In the genomic region with DNA sequence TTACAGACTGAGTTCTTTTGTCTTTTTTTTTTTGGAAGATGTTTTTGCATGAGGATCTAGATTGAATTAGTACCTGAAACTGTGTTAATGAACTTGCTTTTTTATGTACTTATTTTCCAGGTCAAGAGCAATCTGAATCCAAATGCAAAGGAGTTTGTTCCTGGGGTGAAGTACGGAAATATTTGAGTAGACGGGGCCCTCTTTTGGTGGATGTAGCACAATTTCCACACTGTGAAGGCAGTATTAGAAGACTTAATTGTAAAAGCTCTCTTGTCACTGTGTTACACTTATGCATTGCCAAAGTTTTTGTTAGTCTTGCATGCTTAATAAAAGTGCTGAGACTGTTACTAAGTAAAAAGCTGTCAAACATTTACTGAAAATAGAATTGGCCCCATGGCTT, we compare ENCODE assay signal across 16 cellular contexts. TPM values are rescaled to one million over a fixed set of nuclear protein-coding genes. Genes with fewer than 3 reads are reported as not detected.
A peak's percentile ranks its signal among the peaks of the same experiment; 100 is the strongest.
DNase-seq lines count a peak whose midpoint lies in the region; ATAC-seq and TF ChIP-seq lines count a peak whose summit lies in the region.
"Had no signal": no experiment of that assay in that cellular context is flagged by ENCODE, and none has a peak within 500 bp of the region (broad histone marks: within the 10 kb centered on the region; RNA-seq: fewer than 3 reads in every experiment).

No MANE protein-coding gene starts in this region.

- peak; percentile 46 for DNase-seq in DMS 273 (lab: John Stamatoyannopoulos, UW; ENCODE audit: unreplicated experiment)
- no peak for DNase-seq in DMS 273 treated with DMSO at 0.1 percent for 48 hours (lab: John Stamatoyannopoulos, UW)
- DNase-seq in brain microvascular endothelial cell = no peak
- peak; percentile 11 for DNase-seq in pons (ENCODE audit: low spot score)
- no peak for DNase-seq in aorta
- no peak for DNase-seq in dorsolateral prefrontal cortex
- DNase-seq: activated CD4-positive, alpha-beta T cell treated with anti-CD3 and anti-CD28 coated beads for 4 hours; activated effector memory CD4-positive, alpha-beta T cell treated with Interleukin-2 at 50 U/mL for 16 hours; cerebellar nuclear complex; sigmoid colon; upper lobe of left lung had no signal

- WGBS in aorta, 2 donors = 61 to 62% methylated on average over 2 of the region's 2 CpGs

- H3K79me2 ChIP-seq in KMS-11 (ENCODE audit: insufficient read depth, low read depth) = no peaks in the 10 kb centered on the region; the same call in 1 of the 2 replicates

- 0 out of 2 replicates have a peak, but pooled peaks have one; percentile 13 for TF ChIP-seq CTCF in KMS-11 (conservative IDR thresholded peaks at IDR 0.05; ENCODE audit: low read depth, low read length)
- TF ChIP-seq CTCF in brain microvascular endothelial cell (IDR thresholded peaks at IDR 0.05; ENCODE audit: low read depth, low read length, missing control alignments) = peak; percentile 12
- TF ChIP-seq CTCF in dorsolateral prefrontal cortex (IDR thresholded peaks at IDR 0.05 in 54 of 56, conservative IDR thresholded peaks at IDR 0.05 in 2 of 56; ENCODE audit: low read depth in 1 of 56, partially characterized antibody in 56 of 56) = peak in 13 of 56 donors; percentile 7 to 35 (median 20)

- H3K9ac ChIP-seq in KMS-11 = no peak overlapping the region

- in situ Hi-C loops in brain microvascular endothelial cell (cut with HindIII; ENCODE audit: low pct_ligation_motif_present, low sequenced_read_pairs) = no loop called here

- H3K4me1 ChIP-seq in KMS-11 (ENCODE audit: low read depth, poor library complexity, severe bottlenecking) (peaks cover 3% of the 10 kb centered on the region), aorta (ENCODE audit: control insufficient read depth in 1 of 2, insufficient read depth in 2 of 2, low read length in 2 of 2) (no peaks in the 10 kb centered on the region)
- H3K4me1 ChIP-seq: upper lobe of left lung had no signal

- intact Hi-C loops in aorta (cut with DNase I) = no loop called here
- intact Hi-C loops in dorsolateral prefrontal cortex (cut with DNase I) = no loop called here

- H3K4me2 ChIP-seq in KMS-11 = no peak overlapping the region

- H3K36me3 ChIP-seq in KMS-11 (ENCODE audit: insufficient read depth) (peaks cover 3% of the 10 kb centered on the region; the same call in 1 of the 2 replicates), brain microvascular endothelial cell (replicated peaks) (peaks cover 35% of the 10 kb centered on the region), aorta (ENCODE audit: control insufficient read depth in 1 of 2, insufficient read depth in 2 of 2, low read length in 1 of 2) (peaks cover 4 to 8% of the 10 kb centered on the region in 2 donors)

- no peak overlapping the region for H3K4me3 ChIP-seq in KMS-11 (IDR thresholded peaks at IDR 0.05; ENCODE audit: insufficient read depth, low read depth, low read length)
- no peak overlapping the region for H3K4me3 ChIP-seq in brain microvascular endothelial cell (ENCODE audit: low read depth, low read length)
- no peak overlapping the region for H3K4me3 ChIP-seq in aorta (ENCODE audit: low read length in 2 of 2)
- H3K4me3 ChIP-seq in dorsolateral prefrontal cortex = no peak overlapping the region
- H3K4me3 ChIP-seq: sigmoid colon, upper lobe of left lung had no signal

- H3K27me3 ChIP-seq in KMS-11 (ENCODE audit: insufficient read depth, low read depth) (no peaks in the 10 kb centered on the region), brain microvascular endothelial cell (replicated peaks) (no peaks in the 10 kb centered on the region), aorta (ENCODE audit: control insufficient read depth in 1 of 2, insufficient read depth in 2 of 2, low read length in 1 of 2) (no peaks in the 10 kb centered on the region), dorsolateral prefrontal cortex (no peaks in the 10 kb centered on the region)
- H3K27me3 ChIP-seq: sigmoid colon, upper lobe of left lung had no signal

- H4K20me1 ChIP-seq in KMS-11 (ENCODE audit: insufficient read depth) = no peaks in the 10 kb centered on the region

- no peak overlapping the region for H3K27ac ChIP-seq in KMS-11
- H3K27ac ChIP-seq in brain microvascular endothelial cell = peak overlapping the region; percentile 38
- H3K27ac ChIP-seq in aorta (ENCODE audit: low read depth in 1 of 2, low read length in 2 of 2) = no peak overlapping the region
- H3K27ac ChIP-seq in dorsolateral prefrontal cortex = peak overlapping the region in 8 of 59 donors; percentile 3 to 54 (median 26)
- H3K27ac ChIP-seq: 22Rv1, sigmoid colon, upper lobe of left lung had no signal

- H2AFZ ChIP-seq in KMS-11 (ENCODE audit: low read depth) = no peak overlapping the region

- ATAC-seq in aorta (ENCODE audit: low FRiP score) (no peak), HG02678 (IDR thresholded peaks at IDR 0.05; ENCODE audit: unreplicated experiment) (no peak)

- no peaks in the 10 kb centered on the region for H3K9me3 ChIP-seq in aorta (ENCODE audit: control insufficient read depth, low read length)
- H3K9me3 ChIP-seq: sigmoid colon, upper lobe of left lung had no signal

RNA-seq across cellular contexts. Expression of gene SLC23A1, which starts 14.5 kb away (rescaled TPM):
- total RNA-seq in aorta (not detected), dorsolateral prefrontal cortex (1 to 10 TPM in 2 of 120 experiments, under 1 TPM in 1, not detected in 117; 0.19 to 1.4 (median 1.2) TPM)
- polyA plus RNA-seq in aorta = 1 to 10 TPM in 1 of 2 donors, not detected in 1; 3.1 TPM
- total RNA-seq: Daoy, fibroblast of lung, sigmoid colon had no signal
- polyA plus RNA-seq: fibroblast of lung had no signal

RNA-seq across cellular contexts. Expression of gene MZB1, which starts 21.1 kb away (rescaled TPM):
- 1 to 10 TPM; 1.3 to 3.9 TPM for total RNA-seq in aorta
- 1 to 10 TPM in 1 of 2 donors, under 1 TPM in 1; 0.64 to 1.8 TPM for polyA plus RNA-seq in aorta
- 1 to 10 TPM in 8 of 120 experiments, under 1 TPM in 37, not detected in 75; 0.25 to 3.6 (median 0.63) TPM for total RNA-seq in dorsolateral prefrontal cortex
- total RNA-seq: Daoy had no signal
- polyA plus RNA-seq: fibroblast of lung had no signal

RNA-seq across cellular contexts. Expression of gene PROB1, which starts 26.3 kb away (rescaled TPM):
- 1 to 10 TPM; 2.0 to 3.0 TPM for total RNA-seq in aorta
- polyA plus RNA-seq in aorta = under 1 TPM; 0.13 to 0.31 TPM
- total RNA-seq in dorsolateral prefrontal cortex = 10 to 100 TPM in 1 of 120 experiments, 1 to 10 TPM in 119; 2.1 to 10.7 (median 3.4) TPM

RNA-seq across cellular contexts. Expression of gene PAIP2, which starts 27.0 kb away (rescaled TPM):
- total RNA-seq in aorta (10 to 100 TPM; 77.6 to 82.1 TPM), dorsolateral prefrontal cortex (100 to 1,000 TPM in 117 of 120 experiments, 10 to 100 TPM in 3; 80.8 to 201 (median 156) TPM)
- polyA plus RNA-seq in aorta = 100 to 1,000 TPM; 102 to 154 TPM

RNA-seq across cellular contexts. Expression of gene SPATA24, which starts 35.3 kb away (rescaled TPM):
- total RNA-seq in aorta (1 to 10 TPM; 2.2 to 3.1 TPM), dorsolateral prefrontal cortex (10 to 100 TPM in 6 of 120 experiments, 1 to 10 TPM in 114; 2.5 to 12.3 (median 6.3) TPM)
- polyA plus RNA-seq in aorta = 1 to 10 TPM; 6.3 to 7.7 TPM

Comparison
In these comparisons a context has a peak if more than half of its experiments do, and no peak if none do; other contexts are left out.
1. DNase-seq: peak in DMS 273 (single experiment) and pons (single experiment); none in DMS 273 treated with DMSO at 0.1 percent for 48 hours (single experiment), brain microvascular endothelial cell (single experiment), aorta (0 of 2) and dorsolateral prefrontal cortex (0 of 10).